In the genomic region with DNA sequence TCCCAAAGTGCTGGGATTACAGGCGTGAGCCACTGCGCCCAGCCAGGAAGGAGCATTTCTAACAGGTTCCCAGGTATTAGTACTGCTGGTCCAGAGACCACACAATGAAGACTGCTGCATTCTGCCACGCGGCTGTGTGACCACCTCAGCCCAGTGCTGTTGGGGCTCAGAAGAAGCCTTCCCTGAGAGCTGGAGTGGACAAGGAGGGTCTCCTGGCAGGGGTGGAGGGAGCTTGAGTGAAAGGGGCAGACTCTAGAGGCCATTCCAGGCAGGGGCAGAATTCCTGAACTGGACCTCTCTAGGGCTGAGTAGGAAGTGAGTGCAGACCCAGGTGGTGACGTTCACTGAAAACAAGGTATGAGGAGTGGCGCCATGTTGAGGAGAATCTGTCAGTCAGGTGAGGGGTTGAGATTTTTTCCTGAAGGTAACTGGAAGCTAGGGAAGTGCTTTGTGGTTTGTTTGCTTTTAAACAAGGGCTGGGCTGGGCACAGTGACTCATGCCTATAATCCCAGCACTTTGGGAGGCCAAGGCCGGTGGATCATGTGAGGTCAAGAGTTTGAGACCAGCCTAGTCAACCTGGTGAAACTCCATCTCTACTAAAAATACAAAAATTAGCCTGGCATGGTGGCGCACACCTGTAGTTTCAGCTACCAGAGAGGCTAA, we compare ENCODE assay signal across 19 cellular contexts.
DNase-seq lines count a peak whose midpoint lies in the region; ATAC-seq, FAIRE-seq and TF ChIP-seq lines count a peak whose summit lies in the region.
"Had no signal": no experiment of that assay in that cellular context is flagged by ENCODE, and none has a peak within 500 bp of the region (broad histone marks: within the 10 kb centered on the region; RNA-seq: fewer than 3 reads in every experiment).

No MANE protein-coding gene starts in this region.

- no peak overlapping the region for H3K4me3 ChIP-seq in Caco-2 (ENCODE audit: low read depth, low read length)
- no peak overlapping the region for H3K4me3 ChIP-seq in MG63
- H3K4me3 ChIP-seq in esophagus (ENCODE audit: low read depth in 1 of 2, low read length in 2 of 2): no peak overlapping the region
- H3K4me3 ChIP-seq in psoas muscle: no peak overlapping the region
- H3K4me3 ChIP-seq: esophagus muscularis mucosa, right lobe of liver had no signal

- H3K4me1 ChIP-seq in Caco-2 (peaks cover 12% of the 10 kb centered on the region; the same call in 1 of the 2 replicates), esophagus (ENCODE audit: control insufficient read depth in 2 of 2, insufficient read depth in 2 of 2, low read length in 1 of 2) (peaks cover 5 to 9% of the 10 kb centered on the region in 2 donors), psoas muscle (peaks cover 26% of the 10 kb centered on the region)
- H3K4me1 ChIP-seq: right lobe of liver had no signal

- BruUV-seq in Caco-2 (replicated peaks; lab: Mats Ljungman, UMichigan): no TSS peak

- H3K27me3 ChIP-seq in Caco-2 (replicated peaks; ENCODE audit: control insufficient read depth, insufficient read depth, low read length): no peaks in the 10 kb centered on the region
- no peaks in the 10 kb centered on the region for H3K27me3 ChIP-seq in MG63
- H3K27me3 ChIP-seq in esophagus (ENCODE audit: control insufficient read depth in 1 of 2, insufficient read depth in 2 of 2, low read length in 2 of 2): no peaks in the 10 kb centered on the region
- H3K27me3 ChIP-seq in psoas muscle (ENCODE audit: insufficient read depth in 3 of 3, low read length in 2 of 3): no peaks in the 10 kb centered on the region
- H3K27me3 ChIP-seq: esophagus muscularis mucosa, right lobe of liver had no signal

- peak; percentile 17 to 43 (median 29) for ATAC-seq in psoas muscle
- no peak for ATAC-seq in activated CD8-positive, alpha-beta T cell treated with anti-CD3 and anti-CD28 coated beads, Interleukin-2, amount 10 ng/mL, durations not matched to agents 7 days and 5 days
- no peak for ATAC-seq in HG03520 (IDR thresholded peaks at IDR 0.05; ENCODE audit: unreplicated experiment)
- ATAC-seq: left ventricle myocardium superior; stimulated activated memory B cell treated with anti-CD40 and anti-IgM and Interleukin-4, amounts not matched to agents 10 μg/mL and 1 μg/mL and 100 μg/mL, for 72 hours had no signal

- CTCF ChIA-PET in Caco-2 (lab: Charles Lee): interaction anchor here (0.6 to 1.6 kb wide), 2 partner anchors 29 to 57 kb away, joined by 3 to 5 read pairs; no protein-coding TSS in a partner anchor
- CTCF ChIA-PET in activated CD8-positive, alpha-beta T cell treated with anti-CD3 and anti-CD28 coated beads, Interleukin-2, amount 10 ng/mL, durations not matched to agents 7 days and 5 days (lab: Charles Lee): no interaction called here

- H3K36me3 ChIP-seq in Caco-2 (ENCODE audit: control insufficient read depth, insufficient read depth, low read length): no peaks in the 10 kb centered on the region
- H3K36me3 ChIP-seq in MG63: no peaks in the 10 kb centered on the region
- peaks cover 0 to 4% of the 10 kb centered on the region in 2 donors for H3K36me3 ChIP-seq in esophagus (ENCODE audit: control insufficient read depth in 2 of 2, insufficient read depth in 2 of 2, low read length in 1 of 2)
- peaks cover 0 to 56% of the 10 kb centered on the region in 2 donors for H3K36me3 ChIP-seq in psoas muscle (ENCODE audit: insufficient read depth in 1 of 2, low read depth in 1 of 2)
- H3K36me3 ChIP-seq: right lobe of liver had no signal

- TF ChIP-seq POLR2A in GM12892 (IDR thresholded peaks at IDR 0.05; ENCODE audit: low read depth, low read length): no peak

- H3K4me3 Mint-ChIP-seq in Caco-2 (ENCODE audit: unreplicated experiment): no peak overlapping the region
- no peak overlapping the region for H3K4me3 Mint-ChIP-seq in activated CD8-positive, alpha-beta T cell treated with anti-CD3 and anti-CD28 coated beads, Interleukin-2, amount 10 ng/mL, durations not matched to agents 7 days and 5 days
- H3K4me3 Mint-ChIP-seq: neural crest cell; stimulated activated memory B cell treated with anti-CD40 and anti-IgM and Interleukin-4, amounts not matched to agents 10 μg/mL and 1 μg/mL and 100 μg/mL, for 72 hours had no signal

- H3K27me3 Mint-ChIP-seq in Caco-2 (ENCODE audit: insufficient read depth, unreplicated experiment): no peaks in the 10 kb centered on the region
- H3K27me3 Mint-ChIP-seq in activated CD8-positive, alpha-beta T cell treated with anti-CD3 and anti-CD28 coated beads, Interleukin-2, amount 10 ng/mL, durations not matched to agents 7 days and 5 days (ENCODE audit: low read depth): no peaks in the 10 kb centered on the region
- H3K27me3 Mint-ChIP-seq: stimulated activated memory B cell treated with anti-CD40 and anti-IgM and Interleukin-4, amounts not matched to agents 10 μg/mL and 1 μg/mL and 100 μg/mL, for 72 hours had no signal

- peaks cover 55% of the 10 kb centered on the region for H3K36me3 Mint-ChIP-seq in Caco-2 (ENCODE audit: insufficient read depth, unreplicated experiment)
- H3K36me3 Mint-ChIP-seq in activated CD8-positive, alpha-beta T cell treated with anti-CD3 and anti-CD28 coated beads, Interleukin-2, amount 10 ng/mL, durations not matched to agents 7 days and 5 days (ENCODE audit: low read depth): no peaks in the 10 kb centered on the region
- H3K36me3 Mint-ChIP-seq: stimulated activated memory B cell treated with anti-CD40 and anti-IgM and Interleukin-4, amounts not matched to agents 10 μg/mL and 1 μg/mL and 100 μg/mL, for 72 hours had no signal

- POLR2A ChIA-PET in Caco-2 (lab: Charles Lee): interaction anchor here (0.6 kb wide), 1 partner anchor 202 kb away, joined by 11 read pairs; no protein-coding TSS in a partner anchor
- POLR2A ChIA-PET in activated CD8-positive, alpha-beta T cell treated with anti-CD3 and anti-CD28 coated beads, Interleukin-2, amount 10 ng/mL, durations not matched to agents 7 days and 5 days (lab: Charles Lee): no interaction called here

- no peaks in the 10 kb centered on the region; the same call in 1 of the 2 replicates for H3K9me3 ChIP-seq in Caco-2
- H3K9me3 ChIP-seq in MG63: no peaks in the 10 kb centered on the region
- no peaks in the 10 kb centered on the region for H3K9me3 ChIP-seq in esophagus (ENCODE audit: control insufficient read depth in 2 of 2, insufficient read depth in 1 of 2, low read depth in 1 of 2, low read length in 1 of 2)
- H3K9me3 ChIP-seq in psoas muscle: no peaks in the 10 kb centered on the region
- H3K9me3 ChIP-seq: esophagus muscularis mucosa, right lobe of liver had no signal

- TF ChIP-seq CTCF in Caco-2 (IDR thresholded peaks at IDR 0.05; ENCODE audit: insufficient read depth in 1 of 2, low read depth in 1 of 2, low read length in 1 of 2, severe bottlenecking in 1 of 2, unreplicated experiment in 1 of 2): no peak
- no peak for TF ChIP-seq CTCF in psoas muscle (IDR thresholded peaks at IDR 0.05)

- 78 to 80% methylated on average over 8 of the region's 8 CpGs for WGBS in esophagus, 2 donors
- 93 to 98% (median 95%) methylated on average over 8 of the region's 8 CpGs for WGBS in psoas muscle, 3 donors

- peaks cover 26% of the 10 kb centered on the region for H3K4me1 Mint-ChIP-seq in Caco-2 (ENCODE audit: low read depth, unreplicated experiment)
- no peaks in the 10 kb centered on the region for H3K4me1 Mint-ChIP-seq in activated CD8-positive, alpha-beta T cell treated with anti-CD3 and anti-CD28 coated beads, Interleukin-2, amount 10 ng/mL, durations not matched to agents 7 days and 5 days (ENCODE audit: low read depth)
- H3K4me1 Mint-ChIP-seq: stimulated activated memory B cell treated with anti-CD40 and anti-IgM and Interleukin-4, amounts not matched to agents 10 μg/mL and 1 μg/mL and 100 μg/mL, for 72 hours had no signal

- peak overlapping the region; percentile 74 for H3K27ac Mint-ChIP-seq in Caco-2 (ENCODE audit: unreplicated experiment)
- no peak overlapping the region for H3K27ac Mint-ChIP-seq in activated CD8-positive, alpha-beta T cell treated with anti-CD3 and anti-CD28 coated beads, Interleukin-2, amount 10 ng/mL, durations not matched to agents 7 days and 5 days
- H3K27ac Mint-ChIP-seq: stimulated activated memory B cell treated with anti-CD40 and anti-IgM and Interleukin-4, amounts not matched to agents 10 μg/mL and 1 μg/mL and 100 μg/mL, for 72 hours had no signal

- H3K27ac ChIP-seq in esophagus (ENCODE audit: low read depth in 2 of 2, low read length in 1 of 2) (peak overlapping the region; percentile 23 to 87), psoas muscle (peak overlapping the region; percentile 77)
- H3K27ac ChIP-seq: esophagus muscularis mucosa, right lobe of liver had no signal

- DNase-seq in Caco-2: peak in 1 of 2 experiments; percentile 47
- peak; percentile 51 for DNase-seq in MG63
- DNase-seq in psoas muscle: no peak
- no peak for DNase-seq in activated CD8-positive, alpha-beta T cell treated with anti-CD3 and anti-CD28 coated beads, Interleukin-2, amount 10 ng/mL, durations not matched to agents 7 days and 5 days
- no peak for DNase-seq in HuH-7.5 (ENCODE audit: low spot score)
- DNase-seq in GM12892 (ENCODE audit: insufficient read length): no peak
- DNase-seq: activated CD4-positive, alpha-beta T cell treated with anti-CD3 and anti-CD28 coated beads, Interleukin-2, amount 50 U/mL, for 1 hour; amniotic stem cell; left ventricle myocardium superior; MM.1S; NCI-H774; right lobe of liver; SIG-M5; T1000 had no signal

- intact Hi-C loops in Caco-2 (cut with micrococcal nuclease; ENCODE audit: unreplicated experiment): no loop called here
- intact Hi-C loops in psoas muscle (cut with DNase I): loop anchor here in 1 of 2 donors (10.0 kb wide), 1 partner anchor 132 kb away; a partner anchor contains a TSS

- H3K9me3 Mint-ChIP-seq in Caco-2 (ENCODE audit: unreplicated experiment): no peaks in the 10 kb centered on the region
- H3K9me3 Mint-ChIP-seq in activated CD8-positive, alpha-beta T cell treated with anti-CD3 and anti-CD28 coated beads, Interleukin-2, amount 10 ng/mL, durations not matched to agents 7 days and 5 days (ENCODE audit: insufficient read depth): no peaks in the 10 kb centered on the region

- FAIRE-seq in GM12892 (lab: Jason Lieb, UNC): no peak

Comparison
In these comparisons a context has a peak if more than half of its experiments do, and no peak if none do; other contexts are left out.
1. ATAC-seq: peak in psoas muscle (4 of 4); none in activated CD8-positive, alpha-beta T cell treated with anti-CD3 and anti-CD28 coated beads, Interleukin-2, amount 10 ng/mL, durations not matched to agents 7 days and 5 days (single experiment) and HG03520 (single experiment).